8 cellular contexts compared by ENCODE assay signal in genomic region chr6:156781882-156782631, GRCh38. TPM values are rescaled to one million over a fixed set of nuclear protein-coding genes. Genes with fewer than 3 reads are reported as not detected.
DNase-seq lines count a peak whose midpoint lies in the region; ATAC-seq and TF ChIP-seq lines count a peak whose summit lies in the region.

No MANE protein-coding gene starts in this region.

- no peak for DNase-seq in stimulated activated naive CD8-positive, alpha-beta T cell treated with anti-CD3 and anti-CD28 coated beads, Interleukin-15, Interleukin-2, amounts not matched to agents 100 U/mL and 50 U/mL, for 24 hours
- DNase-seq in activated naive CD8-positive, alpha-beta T cell treated with anti-CD3 and anti-CD28 coated beads, Interleukin-2, amount 10 ng/mL, durations not matched to agents 7 days and 5 days = no peak
- DNase-seq in right lobe of liver (no peak), SJCRH30 (no peak), mesenteric fat pad (ENCODE audit: low spot score) (no peak), amniotic stem cell (lab: John Stamatoyannopoulos, UW) (no peak), mucosa of descending colon (no peak)

- WGBS in right lobe of liver (ENCODE audit: insufficient coverage, low coverage, low lambda C conversion rate, missing lambda C conversion rate) = under 1% methylated on average over 8 of the region's 8 CpGs

- peak overlapping the region; percentile 90 to 98 (median 92) for H3K27ac ChIP-seq in right lobe of liver
- H3K27ac ChIP-seq in SJCRH30 = no peak overlapping the region

- TF ChIP-seq CTCF in right lobe of liver (IDR thresholded peaks at IDR 0.05) (no peak), mucosa of descending colon (IDR thresholded peaks at IDR 0.05) (no peak)

- no peaks in the 10 kb centered on the region for H3K27me3 Mint-ChIP-seq in stimulated activated naive CD8-positive, alpha-beta T cell treated with anti-CD3 and anti-CD28 coated beads, Interleukin-15, Interleukin-2, amounts not matched to agents 100 ng/mL and 50 ng/mL, for 24 hours
- no peaks in the 10 kb centered on the region for H3K27me3 Mint-ChIP-seq in activated naive CD8-positive, alpha-beta T cell treated with anti-CD3 and anti-CD28 coated beads, Interleukin-2, amount 10 ng/mL, durations not matched to agents 7 days and 5 days

- peak overlapping the region; percentile 5 to 10 (median 8) for H3K4me3 ChIP-seq in right lobe of liver
- H3K4me3 ChIP-seq in SJCRH30 = no peak overlapping the region
- no peak overlapping the region for H3K4me3 ChIP-seq in mucosa of descending colon

- no peaks in the 10 kb centered on the region for H3K9me3 Mint-ChIP-seq in stimulated activated naive CD8-positive, alpha-beta T cell treated with anti-CD3 and anti-CD28 coated beads, Interleukin-15, Interleukin-2, amounts not matched to agents 100 ng/mL and 50 ng/mL, for 24 hours
- H3K9me3 Mint-ChIP-seq in activated naive CD8-positive, alpha-beta T cell treated with anti-CD3 and anti-CD28 coated beads, Interleukin-2, amount 10 ng/mL, durations not matched to agents 7 days and 5 days = no peaks in the 10 kb centered on the region

- intact Hi-C loops in right lobe of liver (cut with DNase I) = no loop called here
- intact Hi-C loops in mucosa of descending colon (cut with DNase I, micrococcal nuclease) = loop anchor here in 1 of 2 donors (10.0 kb wide), 1 partner anchor 153 kb away; no protein-coding TSS in a partner anchor

- no peak for TF ChIP-seq POLR2A in right lobe of liver (IDR thresholded peaks at IDR 0.05)

- peaks cover 56% of the 10 kb centered on the region for H3K4me1 Mint-ChIP-seq in stimulated activated naive CD8-positive, alpha-beta T cell treated with anti-CD3 and anti-CD28 coated beads, Interleukin-15, Interleukin-2, amounts not matched to agents 100 ng/mL and 50 ng/mL, for 24 hours (ENCODE audit: low read depth)
- peaks cover 34% of the 10 kb centered on the region for H3K4me1 Mint-ChIP-seq in activated naive CD8-positive, alpha-beta T cell treated with anti-CD3 and anti-CD28 coated beads, Interleukin-2, amount 10 ng/mL, durations not matched to agents 7 days and 5 days

- POLR2A ChIA-PET in activated naive CD8-positive, alpha-beta T cell treated with anti-CD3 and anti-CD28 coated beads, Interleukin-2, amount 10 ng/mL, durations not matched to agents 7 days and 5 days (lab: Charles Lee) = interaction anchor here (1.0 to 1.4 kb wide), 2 partner anchors 25 to 239 kb away, joined by 3 to 5 read pairs; no protein-coding TSS in a partner anchor

- H3K9me3 ChIP-seq in right lobe of liver (no peaks in the 10 kb centered on the region), SJCRH30 (replicated peaks) (no peaks in the 10 kb centered on the region), mucosa of descending colon (no peaks in the 10 kb centered on the region)

- peaks cover 0 to 25% (median 0%) of the 10 kb centered on the region in 4 donors for H3K4me1 ChIP-seq in right lobe of liver
- peaks cover 13% of the 10 kb centered on the region for H3K4me1 ChIP-seq in SJCRH30
- peaks cover 26% of the 10 kb centered on the region for H3K4me1 ChIP-seq in mucosa of descending colon (ENCODE audit: low read depth)

- peak overlapping the region; percentile 92 for H3K27ac Mint-ChIP-seq in stimulated activated naive CD8-positive, alpha-beta T cell treated with anti-CD3 and anti-CD28 coated beads, Interleukin-15, Interleukin-2, amounts not matched to agents 100 ng/mL and 50 ng/mL, for 24 hours
- peak overlapping the region; percentile 89 for H3K27ac Mint-ChIP-seq in activated naive CD8-positive, alpha-beta T cell treated with anti-CD3 and anti-CD28 coated beads, Interleukin-2, amount 10 ng/mL, durations not matched to agents 7 days and 5 days

- ATAC-seq in stimulated activated naive CD8-positive, alpha-beta T cell treated with anti-CD3 and anti-CD28 coated beads, Interleukin-15, Interleukin-2, amounts not matched to agents 100 U/mL and 50 U/mL, for 24 hours = no peak
- no peak for ATAC-seq in activated naive CD8-positive, alpha-beta T cell treated with anti-CD3 and anti-CD28 coated beads, Interleukin-2, amount 10 ng/mL, durations not matched to agents 7 days and 5 days (ENCODE audit: low read depth)
- ATAC-seq in right lobe of liver (no peak), mucosa of descending colon (no peak)

- H3K4me3 Mint-ChIP-seq in stimulated activated naive CD8-positive, alpha-beta T cell treated with anti-CD3 and anti-CD28 coated beads, Interleukin-15, Interleukin-2, amounts not matched to agents 100 ng/mL and 50 ng/mL, for 24 hours = peak overlapping the region; percentile 88
- peak overlapping the region; percentile 88 for H3K4me3 Mint-ChIP-seq in activated naive CD8-positive, alpha-beta T cell treated with anti-CD3 and anti-CD28 coated beads, Interleukin-2, amount 10 ng/mL, durations not matched to agents 7 days and 5 days

- no peaks in the 10 kb centered on the region for H3K27me3 ChIP-seq in right lobe of liver
- no peaks in the 10 kb centered on the region for H3K27me3 ChIP-seq in SJCRH30

- peaks cover 18% of the 10 kb centered on the region for H3K36me3 Mint-ChIP-seq in stimulated activated naive CD8-positive, alpha-beta T cell treated with anti-CD3 and anti-CD28 coated beads, Interleukin-15, Interleukin-2, amounts not matched to agents 100 ng/mL and 50 ng/mL, for 24 hours (ENCODE audit: low read depth)
- H3K36me3 Mint-ChIP-seq in activated naive CD8-positive, alpha-beta T cell treated with anti-CD3 and anti-CD28 coated beads, Interleukin-2, amount 10 ng/mL, durations not matched to agents 7 days and 5 days = peaks cover 8% of the 10 kb centered on the region

- H3K36me3 ChIP-seq in right lobe of liver (peaks cover 0 to 4% (median 0%) of the 10 kb centered on the region in 4 donors), SJCRH30 (peaks cover 3% of the 10 kb centered on the region; the same call in 1 of the 2 replicates), mucosa of descending colon (ENCODE audit: low read depth) (no peaks in the 10 kb centered on the region)

RNA-seq across cellular contexts. Expression of gene ARID1B, which starts 4.9 kb away (rescaled TPM):
- total RNA-seq in activated naive CD8-positive, alpha-beta T cell treated with anti-CD3 and anti-CD28 coated beads, Interleukin-2, amount 10 ng/mL, durations not matched to agents 7 days and 5 days = 10 to 100 TPM; 83.2 to 98.2 TPM
- 10 to 100 TPM; 23.2 to 35.3 (median 30.7) TPM for total RNA-seq in right lobe of liver
- total RNA-seq in SJCRH30 (2014; rRNA removed; shearing (Covaris generic)) = 24.7 and 28.5 TPM in 2 replicates
- total RNA-seq in mesenteric fat pad = 87.4 TPM
- total RNA-seq in mucosa of descending colon = 100 to 1,000 TPM in 2 of 3 donors, 10 to 100 TPM in 1; 71.8 to 102 (median 101) TPM

Comparison
In these comparisons a context has a peak if more than half of its experiments do, and no peak if none do; other contexts are left out.
1. H3K4me3 ChIP-seq: peak in right lobe of liver (3 of 3); none in SJCRH30 (single experiment) and mucosa of descending colon (single experiment).